In the genomic region with DNA sequence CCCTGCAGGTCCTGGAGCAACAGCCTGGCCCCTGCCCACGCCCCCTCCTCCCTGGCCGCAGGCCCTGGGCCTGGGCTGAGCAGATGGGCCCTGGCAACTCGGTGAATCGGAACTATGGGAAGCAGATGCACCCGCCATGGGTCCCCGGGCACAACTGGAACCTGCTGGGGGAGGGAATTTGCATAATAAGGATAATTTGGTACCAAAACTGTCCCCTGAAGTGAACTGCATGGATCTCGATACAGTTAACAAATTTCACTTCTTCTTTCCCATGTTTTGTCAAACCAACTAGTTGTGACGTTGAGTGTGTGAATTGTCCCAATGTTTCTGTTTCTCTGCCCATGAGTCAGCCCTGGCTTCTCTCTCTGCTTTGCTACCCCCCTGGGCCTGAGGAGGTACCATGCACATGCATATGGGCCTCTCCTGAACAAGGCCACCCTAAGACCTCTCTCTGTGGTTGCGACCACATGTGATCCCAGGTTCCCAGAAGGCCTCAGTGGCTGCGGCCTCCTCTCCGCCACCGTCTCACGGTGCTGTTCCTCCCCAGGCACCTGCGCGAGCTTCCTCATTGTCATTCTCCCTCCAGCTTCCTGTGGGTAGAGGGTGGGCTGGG, we compare ENCODE assay signal across 12 cellular contexts. TPM values are rescaled to one million over a fixed set of nuclear protein-coding genes. Genes with fewer than 3 reads are reported as not detected.
DNase-seq lines count a peak whose midpoint lies in the region; ATAC-seq and TF ChIP-seq lines count a peak whose summit lies in the region.
"Had no signal": no experiment of that assay in that cellular context is flagged by ENCODE, and none has a peak within 500 bp of the region (broad histone marks: within the 10 kb centered on the region; RNA-seq: fewer than 3 reads in every experiment).

No MANE protein-coding gene starts in this region.

- intact Hi-C loops in ascending aorta (cut with DNase I): no loop called here

- no peaks in the 10 kb centered on the region for H3K36me3 ChIP-seq in ascending aorta
- H3K36me3 ChIP-seq: esophagus squamous epithelium, ovary, thoracic aorta had no signal

- no peaks in the 10 kb centered on the region for H3K9me3 ChIP-seq in ascending aorta
- H3K9me3 ChIP-seq: esophagus squamous epithelium, ovary, thoracic aorta had no signal

- DNase-seq in left lobe of liver (ENCODE audit: low spot score) (no peak), NCI-H2029 (lab: John Stamatoyannopoulos, UW) (no peak), NCI-H446 treated with DMSO at 0.1 percent for 48 hours (lab: John Stamatoyannopoulos, UW) (no peak), ascending aorta (ENCODE audit: low spot score in 2 of 2) (no peak)
- DNase-seq in stimulated activated CD4-positive, alpha-beta T cell treated with anti-CD3 and anti-CD28 coated beads, Interleukin-2, amount 100 ng/mL, for 24 hours: no peak
- DNase-seq: activated CD4-positive, CD25-positive, alpha-beta regulatory T cell; esophagus squamous epithelium; ovary had no signal

- ATAC-seq in GM18511 (IDR thresholded peaks at IDR 0.05; ENCODE audit: unreplicated experiment) (peak; percentile 63), GM21526 (IDR thresholded peaks at IDR 0.05; ENCODE audit: low FRiP score, unreplicated experiment) (peak; percentile 60), HG03558 (IDR thresholded peaks at IDR 0.05; ENCODE audit: extremely low read depth, unreplicated experiment) (peak; percentile 35), left lobe of liver (peak; percentile 20)

- no peak for TF ChIP-seq CTCF in ascending aorta (IDR thresholded peaks at IDR 0.05)

- no peaks in the 10 kb centered on the region for H3K27me3 ChIP-seq in ascending aorta
- H3K27me3 ChIP-seq: ovary had no signal

- H3K27ac ChIP-seq in ascending aorta: no peak overlapping the region
- H3K27ac ChIP-seq: ovary, thoracic aorta had no signal

- no peaks in the 10 kb centered on the region for H3K4me1 ChIP-seq in ascending aorta
- H3K4me1 ChIP-seq: esophagus squamous epithelium had no signal

- no peak overlapping the region for H3K4me3 ChIP-seq in ascending aorta
- H3K4me3 ChIP-seq: esophagus squamous epithelium, ovary, thoracic aorta had no signal

RNA-seq across cellular contexts. Expression of a gene that starts 40.2 kb away (rescaled TPM):
- total RNA-seq in left lobe of liver (3.3 TPM), ascending aorta (0.32 TPM)
